18 cellular contexts compared by ENCODE assay signal in genomic region chr19:42951476-42951875, GRCh38. TPM values are rescaled to one million over a fixed set of nuclear protein-coding genes. Genes with fewer than 3 reads are reported as not detected.
"Had no signal": no experiment of that assay in that cellular context is flagged by ENCODE, and none has a peak within 500 bp of the region (broad histone marks: within the 10 kb centered on the region; RNA-seq: fewer than 3 reads in every experiment).

No MANE protein-coding gene starts in this region.

RNA-seq across cellular contexts. Expression of gene PSG7, which starts 14.5 kb away (rescaled TPM):
- total RNA-seq: activated CD4-positive, alpha-beta memory T cell treated with anti-CD3 and anti-CD28 coated beads, Interleukin-2, amount 10 ng/mL, durations not matched to agents 7 days and 5 days; activated CD4-positive, alpha-beta T cell treated with anti-CD3 and anti-CD28 coated beads for 36 hours; activated CD4-positive, alpha-beta T cell treated with anti-CD3 and anti-CD28 coated beads, Interleukin-2, amount 10 ng/mL, durations not matched to agents 7 days and 5 days; activated CD8-positive, alpha-beta memory T cell treated with anti-CD3 and anti-CD28 coated beads, Interleukin-2, amount 10 ng/mL, durations not matched to agents 7 days and 5 days; activated CD8-positive, alpha-beta T cell treated with anti-CD3 and anti-CD28 coated beads, Interleukin-2, amount 10 ng/mL, durations not matched to agents 7 days and 5 days; activated naive CD8-positive, alpha-beta T cell treated with anti-CD3 and anti-CD28 coated beads, Interleukin-2, amount 10 ng/mL, durations not matched to agents 7 days and 5 days; activated T-helper 2 cell treated with anti-CD3 and anti-CD28 coated beads, Interferon-gamma antibody, Interleukin-2, Interleukin-4, amounts not matched to agents 10 μg/mL and 5 μg/mL and 100 μg/mL, durations not matched to agents 14 hours and 24 hours and 36 hours; aorta; astrocyte; body of pancreas; breast epithelium; cardiac septum; cerebellum; T-helper 1 cell treated with Interleukin-12 subunit alpha and Interleukin-12 subunit beta and Interleukin-4 antibody, amounts not matched to agents 30 ng/mL and 1 ng/mL, for 36 hours; T-helper 17 cell; T-helper 2 cell treated with Interferon-gamma antibody and Interleukin-4, amounts not matched to agents 100 ng/mL and 5 ng/mL, for 36 hours; WTC11 had no signal
- polyA plus RNA-seq: adipose tissue, aorta had no signal

RNA-seq across cellular contexts. Expression of gene PSG6, which starts 33.8 kb away (rescaled TPM):
- total RNA-seq: activated CD4-positive, alpha-beta memory T cell treated with anti-CD3 and anti-CD28 coated beads, Interleukin-2, amount 10 ng/mL, durations not matched to agents 7 days and 5 days; activated CD4-positive, alpha-beta T cell treated with anti-CD3 and anti-CD28 coated beads for 36 hours; activated CD4-positive, alpha-beta T cell treated with anti-CD3 and anti-CD28 coated beads, Interleukin-2, amount 10 ng/mL, durations not matched to agents 7 days and 5 days; activated CD8-positive, alpha-beta memory T cell treated with anti-CD3 and anti-CD28 coated beads, Interleukin-2, amount 10 ng/mL, durations not matched to agents 7 days and 5 days; activated CD8-positive, alpha-beta T cell treated with anti-CD3 and anti-CD28 coated beads, Interleukin-2, amount 10 ng/mL, durations not matched to agents 7 days and 5 days; activated naive CD8-positive, alpha-beta T cell treated with anti-CD3 and anti-CD28 coated beads, Interleukin-2, amount 10 ng/mL, durations not matched to agents 7 days and 5 days; activated T-helper 2 cell treated with anti-CD3 and anti-CD28 coated beads, Interferon-gamma antibody, Interleukin-2, Interleukin-4, amounts not matched to agents 10 μg/mL and 5 μg/mL and 100 μg/mL, durations not matched to agents 14 hours and 24 hours and 36 hours; aorta; body of pancreas; breast epithelium; cardiac septum; cerebellum; T-helper 1 cell treated with Interleukin-12 subunit alpha and Interleukin-12 subunit beta and Interleukin-4 antibody, amounts not matched to agents 30 ng/mL and 1 ng/mL, for 36 hours; T-helper 17 cell; T-helper 2 cell treated with Interferon-gamma antibody and Interleukin-4, amounts not matched to agents 100 ng/mL and 5 ng/mL, for 36 hours; WTC11 had no signal
- polyA plus RNA-seq: adipose tissue, aorta had no signal
